ENCODE assay signal across 8 cellular contexts in genomic region chr3:194489736-194490612, GRCh38. TPM values are rescaled to one million over a fixed set of nuclear protein-coding genes. Genes with fewer than 3 reads are reported as not detected.
DNase-seq lines count a peak whose midpoint lies in the region; ATAC-seq and TF ChIP-seq lines count a peak whose summit lies in the region.

No MANE protein-coding gene starts in this region.

- DNase-seq in activated CD8-positive, alpha-beta T cell treated with anti-CD3 and anti-CD28 coated beads for 36 hours = peak; percentile 38
- DNase-seq in activated CD8-positive, alpha-beta T cell treated with anti-CD3 and anti-CD28 coated beads, Interleukin-2, amount 10 ng/mL, durations not matched to agents 7 days and 5 days = no peak
- DNase-seq in RPMI7951 (ENCODE audit: low read depth) (peak; percentile 52), progenitor cell of endocrine pancreas (ENCODE audit: low spot score, unreplicated experiment) (no peak), left ventricle myocardium inferior (no peak), esophagus squamous epithelium (lab: John Stamatoyannopoulos, UW) (no peak), heart left ventricle (no peak)

- H3K27ac ChIP-seq in left ventricle myocardium inferior (replicated peaks) (no peak overlapping the region), esophagus squamous epithelium (no peak overlapping the region), heart left ventricle (peak overlapping the region in 1 of 12 donors; percentile 93)

- no peak overlapping the region for H3K4me3 Mint-ChIP-seq in activated CD8-positive, alpha-beta T cell treated with anti-CD3 and anti-CD28 coated beads for 36 hours
- H3K4me3 Mint-ChIP-seq in activated CD8-positive, alpha-beta T cell treated with anti-CD3 and anti-CD28 coated beads, Interleukin-2, amount 10 ng/mL, durations not matched to agents 7 days and 5 days = no peak overlapping the region
- no peak overlapping the region for H3K4me3 Mint-ChIP-seq in progenitor cell of endocrine pancreas (ENCODE audit: low read depth)

- no peaks in the 10 kb centered on the region for H3K9me3 Mint-ChIP-seq in activated CD8-positive, alpha-beta T cell treated with anti-CD3 and anti-CD28 coated beads for 36 hours
- H3K9me3 Mint-ChIP-seq in activated CD8-positive, alpha-beta T cell treated with anti-CD3 and anti-CD28 coated beads, Interleukin-2, amount 10 ng/mL, durations not matched to agents 7 days and 5 days (ENCODE audit: insufficient read depth) = no peaks in the 10 kb centered on the region
- H3K9me3 Mint-ChIP-seq in progenitor cell of endocrine pancreas (ENCODE audit: low read depth) = peaks cover 7% of the 10 kb centered on the region

- 59 to 78% methylated on average over 7 of the region's 7 CpGs for WGBS in esophagus squamous epithelium, 2 donors
- WGBS in heart left ventricle, 4 donors = 85 to 89% (median 87%) methylated on average over 7 of the region's 7 CpGs

- peaks cover 36% of the 10 kb centered on the region for H3K4me1 Mint-ChIP-seq in activated CD8-positive, alpha-beta T cell treated with anti-CD3 and anti-CD28 coated beads for 36 hours (ENCODE audit: low read depth)
- peaks cover 25% of the 10 kb centered on the region for H3K4me1 Mint-ChIP-seq in activated CD8-positive, alpha-beta T cell treated with anti-CD3 and anti-CD28 coated beads, Interleukin-2, amount 10 ng/mL, durations not matched to agents 7 days and 5 days (ENCODE audit: low read depth)
- H3K4me1 Mint-ChIP-seq in progenitor cell of endocrine pancreas (ENCODE audit: low read depth) = peaks cover 20% of the 10 kb centered on the region

- H3K9me3 ChIP-seq in left ventricle myocardium inferior (replicated peaks) (no peaks in the 10 kb centered on the region), esophagus squamous epithelium (no peaks in the 10 kb centered on the region), heart left ventricle (no peaks in the 10 kb centered on the region)

- POLR2A ChIA-PET in activated CD8-positive, alpha-beta T cell treated with anti-CD3 and anti-CD28 coated beads for 36 hours (lab: Charles Lee) = interaction anchor here (0.7 kb wide), 1 partner anchor 100 kb away, joined by 4 read pairs; no protein-coding TSS in a partner anchor
- POLR2A ChIA-PET in activated CD8-positive, alpha-beta T cell treated with anti-CD3 and anti-CD28 coated beads, Interleukin-2, amount 10 ng/mL, durations not matched to agents 7 days and 5 days (lab: Charles Lee) = no interaction called here

- TF ChIP-seq POLR2A in esophagus squamous epithelium (IDR thresholded peaks at IDR 0.05) (no peak), heart left ventricle (IDR thresholded peaks at IDR 0.05) (no peak)

- no peak for TF ChIP-seq CTCF in activated CD8-positive, alpha-beta T cell treated with anti-CD3 and anti-CD28 coated beads for 36 hours (IDR thresholded peaks at IDR 0.05)
- TF ChIP-seq CTCF in progenitor cell of endocrine pancreas (IDR thresholded peaks at IDR 0.05; ENCODE audit: unreplicated experiment) = no peak
- no peak for TF ChIP-seq CTCF in left ventricle myocardium inferior (IDR thresholded peaks at IDR 0.05; ENCODE audit: borderline replicate concordance)
- no peak for TF ChIP-seq CTCF in esophagus squamous epithelium (IDR thresholded peaks at IDR 0.05)
- no peak for TF ChIP-seq CTCF in heart left ventricle (IDR thresholded peaks at IDR 0.05)

- no peaks in the 10 kb centered on the region for H3K36me3 ChIP-seq in left ventricle myocardium inferior
- H3K36me3 ChIP-seq in esophagus squamous epithelium = no peaks in the 10 kb centered on the region
- no peaks in the 10 kb centered on the region for H3K36me3 ChIP-seq in heart left ventricle

- peaks cover 14% of the 10 kb centered on the region for H3K36me3 Mint-ChIP-seq in activated CD8-positive, alpha-beta T cell treated with anti-CD3 and anti-CD28 coated beads for 36 hours (ENCODE audit: low read depth)
- peaks cover 15% of the 10 kb centered on the region for H3K36me3 Mint-ChIP-seq in activated CD8-positive, alpha-beta T cell treated with anti-CD3 and anti-CD28 coated beads, Interleukin-2, amount 10 ng/mL, durations not matched to agents 7 days and 5 days (ENCODE audit: low read depth)
- H3K36me3 Mint-ChIP-seq in progenitor cell of endocrine pancreas (ENCODE audit: insufficient read depth) = peaks cover 6% of the 10 kb centered on the region

- intact Hi-C loops in activated CD8-positive, alpha-beta T cell treated with anti-CD3 and anti-CD28 coated beads for 36 hours (cut with micrococcal nuclease) = no loop called here
- intact Hi-C loops in left ventricle myocardium inferior (cut with micrococcal nuclease) (no loop called here), esophagus squamous epithelium (cut with DNase I) (no loop called here), heart left ventricle (cut with DNase I) (loop anchor here in 6 of 10 donors (5.0 kb wide), 2 partner anchors 82 to 87 kb away; no protein-coding TSS in a partner anchor)

- H3K27me3 ChIP-seq in left ventricle myocardium inferior (ENCODE audit: low read depth) (no peaks in the 10 kb centered on the region), esophagus squamous epithelium (no peaks in the 10 kb centered on the region), heart left ventricle (no peaks in the 10 kb centered on the region)

- ATAC-seq in activated CD8-positive, alpha-beta T cell treated with anti-CD3 and anti-CD28 coated beads for 36 hours = no peak
- ATAC-seq in activated CD8-positive, alpha-beta T cell treated with anti-CD3 and anti-CD28 coated beads, Interleukin-2, amount 10 ng/mL, durations not matched to agents 7 days and 5 days = no peak
- ATAC-seq in HG02588 (IDR thresholded peaks at IDR 0.05; ENCODE audit: unreplicated experiment) (peak; percentile 47), heart left ventricle (no peak)

- CTCF ChIA-PET in activated CD8-positive, alpha-beta T cell treated with anti-CD3 and anti-CD28 coated beads for 36 hours (lab: Charles Lee) = interaction anchor here (0.7 to 1.5 kb wide), 3 partner anchors 18 to 95 kb away, joined by 3 to 4 read pairs (median 4); no protein-coding TSS in a partner anchor
- CTCF ChIA-PET in activated CD8-positive, alpha-beta T cell treated with anti-CD3 and anti-CD28 coated beads, Interleukin-2, amount 10 ng/mL, durations not matched to agents 7 days and 5 days (lab: Charles Lee) = interaction anchor here (0.9 to 1.5 kb wide), 4 partner anchors 8 to 104 kb away, joined by 3 to 6 read pairs (median 4); no protein-coding TSS in a partner anchor

- no peak overlapping the region for H3K4me3 ChIP-seq in left ventricle myocardium inferior
- no peak overlapping the region for H3K4me3 ChIP-seq in esophagus squamous epithelium
- no peak overlapping the region for H3K4me3 ChIP-seq in heart left ventricle

- H3K4me1 ChIP-seq in left ventricle myocardium inferior (peaks cover 31% of the 10 kb centered on the region), esophagus squamous epithelium (peaks cover 9 to 45% (median 17%) of the 10 kb centered on the region in 3 donors), heart left ventricle (peaks cover 0 to 67% (median 17%) of the 10 kb centered on the region in 12 donors)

- no peak overlapping the region for H3K27ac Mint-ChIP-seq in activated CD8-positive, alpha-beta T cell treated with anti-CD3 and anti-CD28 coated beads for 36 hours
- no peak overlapping the region for H3K27ac Mint-ChIP-seq in activated CD8-positive, alpha-beta T cell treated with anti-CD3 and anti-CD28 coated beads, Interleukin-2, amount 10 ng/mL, durations not matched to agents 7 days and 5 days
- peak overlapping the region; percentile 1 for H3K27ac Mint-ChIP-seq in progenitor cell of endocrine pancreas

- H3K27me3 Mint-ChIP-seq in activated CD8-positive, alpha-beta T cell treated with anti-CD3 and anti-CD28 coated beads for 36 hours = no peaks in the 10 kb centered on the region
- no peaks in the 10 kb centered on the region for H3K27me3 Mint-ChIP-seq in activated CD8-positive, alpha-beta T cell treated with anti-CD3 and anti-CD28 coated beads, Interleukin-2, amount 10 ng/mL, durations not matched to agents 7 days and 5 days (ENCODE audit: low read depth)
- no peaks in the 10 kb centered on the region for H3K27me3 Mint-ChIP-seq in progenitor cell of endocrine pancreas

RNA-seq across cellular contexts. Expression of gene ATP13A3, which starts 3.2 kb away (rescaled TPM):
- 100 to 1,000 TPM; 101 to 110 TPM for total RNA-seq in activated CD8-positive, alpha-beta T cell treated with anti-CD3 and anti-CD28 coated beads for 36 hours
- 10 to 100 TPM; 63.9 to 66.8 TPM for total RNA-seq in activated CD8-positive, alpha-beta T cell treated with anti-CD3 and anti-CD28 coated beads, Interleukin-2, amount 10 ng/mL, durations not matched to agents 7 days and 5 days
- 123 and 126 TPM in 2 replicates for total RNA-seq in RPMI7951 (2014; rRNA removed; shearing (Covaris generic))
- total RNA-seq in progenitor cell of endocrine pancreas (124 and 135 TPM in 2 replicates), left ventricle myocardium inferior (99.2 TPM), esophagus squamous epithelium (100 to 1,000 TPM in 1 of 4 donors, 10 to 100 TPM in 3; 55.6 to 166 (median 94.7) TPM), heart left ventricle (100 to 1,000 TPM in 5 of 9 donors, 10 to 100 TPM in 4; 37.8 to 237 (median 105) TPM)
- 100 to 1,000 TPM in 1 of 2 donors, 10 to 100 TPM in 1; 26.6 to 117 TPM for polyA plus RNA-seq in heart left ventricle

Comparison
In these comparisons a context has a peak if more than half of its experiments do, and no peak if none do; other contexts are left out.
1. DNase-seq: peak in activated CD8-positive, alpha-beta T cell treated with anti-CD3 and anti-CD28 coated beads for 36 hours (single experiment) and RPMI7951 (single experiment); none in activated CD8-positive, alpha-beta T cell treated with anti-CD3 and anti-CD28 coated beads, Interleukin-2, amount 10 ng/mL, durations not matched to agents 7 days and 5 days (single experiment), progenitor cell of endocrine pancreas (single experiment), left ventricle myocardium inferior (single experiment), esophagus squamous epithelium (single experiment) and heart left ventricle (0 of 5).
2. intact Hi-C loops: an anchor here in heart left ventricle (5.0 kb wide); none called in activated CD8-positive, alpha-beta T cell treated with anti-CD3 and anti-CD28 coated beads for 36 hours, left ventricle myocardium inferior and esophagus squamous epithelium.